In the genomic region with DNA sequence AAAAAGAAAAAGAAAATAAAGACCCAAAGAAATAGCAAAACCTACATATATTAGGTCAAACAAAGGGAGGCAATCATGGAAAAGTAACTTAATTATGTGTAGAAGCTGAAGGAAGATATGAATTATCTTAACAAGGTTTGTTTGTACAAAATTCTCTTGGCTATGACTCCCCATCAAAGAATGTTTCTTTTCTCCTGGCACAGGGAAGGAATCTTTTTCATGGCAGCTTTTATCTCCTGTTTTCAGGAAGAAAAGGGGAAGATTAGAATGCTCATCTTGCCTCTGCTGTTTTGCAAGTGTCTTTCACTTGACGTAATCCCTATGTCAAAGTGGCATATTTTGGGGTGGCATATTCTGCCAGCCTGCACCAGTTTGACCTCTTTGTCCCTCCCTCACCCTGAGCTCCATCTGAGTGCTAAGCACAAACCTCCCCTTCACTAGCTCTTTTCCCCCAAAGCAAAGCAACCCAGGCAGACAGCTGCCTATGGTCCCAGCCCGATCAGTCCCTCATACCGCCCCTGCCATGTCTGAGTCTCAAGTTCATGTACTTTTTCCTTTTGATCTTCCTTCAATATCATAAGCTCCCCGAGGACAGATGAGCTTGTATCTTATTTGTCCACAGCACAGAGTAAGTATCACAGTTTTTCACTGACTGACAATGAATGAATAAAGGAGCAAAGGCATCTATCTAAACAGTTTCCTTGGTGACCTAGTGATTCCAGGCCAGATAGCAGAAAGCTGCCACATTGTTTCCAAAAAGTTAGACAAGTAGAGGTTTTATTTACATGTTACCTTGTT, we compare ENCODE assay signal across 20 cellular contexts.
DNase-seq lines count a peak whose midpoint lies in the region; ATAC-seq and TF ChIP-seq lines count a peak whose summit lies in the region.
"Had no signal": no experiment of that assay in that cellular context is flagged by ENCODE, and none has a peak within 500 bp of the region (broad histone marks: within the 10 kb centered on the region; RNA-seq: fewer than 3 reads in every experiment).

No MANE protein-coding gene starts in this region.

- peak overlapping the region in 6 of 7 donors; percentile 3 to 84 (median 50) for H3K27ac Mint-ChIP-seq in CD14-positive monocyte
- H3K27ac Mint-ChIP-seq: activated CD8-positive, alpha-beta T cell treated with anti-CD3 and anti-CD28 coated beads for 36 hours; activated naive CD4-positive, alpha-beta T cell treated with anti-CD3 and anti-CD28 coated beads for 36 hours had no signal

- DNase-seq in CD14-positive monocyte (ENCODE audit: low spot score) (no peak), cardiac fibroblast (ENCODE audit: low read depth in 2 of 2) (peak; percentile 6 to 29), occipital lobe (lab: John Stamatoyannopoulos, UW) (no peak), NCI-H146 treated with DMSO at 0.1 percent for 48 hours (lab: John Stamatoyannopoulos, UW; ENCODE audit: unreplicated experiment) (no peak)
- DNase-seq: activated CD8-positive, alpha-beta T cell treated with anti-CD3 and anti-CD28 coated beads for 36 hours; activated naive CD4-positive, alpha-beta T cell treated with anti-CD3 and anti-CD28 coated beads for 36 hours; activated T-cell treated with anti-CD3 and anti-CD28 coated beads, Interleukin-2, amount 50 U/mL, for 4 hours; GM23248; mesendoderm; NCI-H1417; NCI-H69; SIG-M5 had no signal

- no peak overlapping the region for H2AFZ ChIP-seq in OCI-LY1 (ENCODE audit: low read length)
- peak overlapping the region; percentile 62 for H2AFZ ChIP-seq in parathyroid adenoma
- H2AFZ ChIP-seq: GM23248 had no signal

- no peak overlapping the region for H3K4me3 Mint-ChIP-seq in CD14-positive monocyte
- H3K4me3 Mint-ChIP-seq: activated CD8-positive, alpha-beta T cell treated with anti-CD3 and anti-CD28 coated beads for 36 hours; activated naive CD4-positive, alpha-beta T cell treated with anti-CD3 and anti-CD28 coated beads for 36 hours; activated T-cell treated with anti-CD3 and anti-CD28 coated beads, Interleukin-2, amount 50 U/mL, for 4 hours; brain had no signal

- no peaks in the 10 kb centered on the region for H3K79me2 ChIP-seq in OCI-LY1 (ENCODE audit: insufficient read depth, low read length)
- H3K79me2 ChIP-seq in parathyroid adenoma: peaks cover 5% of the 10 kb centered on the region

- H3K4me3 ChIP-seq in OCI-LY1 (ENCODE audit: low read depth, low read length, poor library complexity, severe bottlenecking) (no peak overlapping the region), cardiac fibroblast (replicated peaks in 1 of 2; ENCODE audit: low read depth in 2 of 2, low read length in 2 of 2) (no peak overlapping the region), parathyroid adenoma (ENCODE audit: low read depth, low read length) (peak overlapping the region; percentile 18)
- H3K4me3 ChIP-seq: gastroesophageal sphincter, GM23248 had no signal

- H3K36me3 ChIP-seq in OCI-LY1 (ENCODE audit: insufficient read depth, low read length) (no peaks in the 10 kb centered on the region), parathyroid adenoma (ENCODE audit: control insufficient read depth, insufficient read depth, low read length) (no peaks in the 10 kb centered on the region)
- H3K36me3 ChIP-seq: gastroesophageal sphincter had no signal

- H3K36me3 Mint-ChIP-seq in CD14-positive monocyte: peaks cover 0 to 3% of the 10 kb centered on the region in 2 donors
- H3K36me3 Mint-ChIP-seq: brain had no signal

- H3K4me1 Mint-ChIP-seq in CD14-positive monocyte: peaks cover 38% of the 10 kb centered on the region

- no peaks in the 10 kb centered on the region for H3K9me3 ChIP-seq in OCI-LY1 (ENCODE audit: low read length)
- H3K9me3 ChIP-seq in parathyroid adenoma (ENCODE audit: control insufficient read depth, low read length): no peaks in the 10 kb centered on the region
- H3K9me3 ChIP-seq: gastroesophageal sphincter had no signal

- no peak overlapping the region for H3K9ac ChIP-seq in OCI-LY1 (ENCODE audit: low read length)
- no peak overlapping the region for H3K9ac ChIP-seq in parathyroid adenoma
- H3K9ac ChIP-seq: GM23248 had no signal

- peak overlapping the region; percentile 15; the same call in 1 of the 2 replicates for H3K4me2 ChIP-seq in OCI-LY1 (ENCODE audit: low read length)
- peak overlapping the region; percentile 31 for H3K4me2 ChIP-seq in parathyroid adenoma (ENCODE audit: low read length)

- intact Hi-C loops in CD14-positive monocyte (cut with micrococcal nuclease): no loop called here

- peaks cover 0 to 2% (median 0%) of the 10 kb centered on the region in 3 donors for H3K27me3 Mint-ChIP-seq in CD14-positive monocyte (ENCODE audit: low read depth in 3 of 3)
- H3K27me3 Mint-ChIP-seq: brain had no signal

- H3K27ac ChIP-seq in OCI-LY1 (ENCODE audit: low read depth, low read length, poor library complexity, severe bottlenecking) (peak overlapping the region; percentile 58), parathyroid adenoma (peak overlapping the region; percentile 81)
- H3K27ac ChIP-seq: GM23248 had no signal

- H4K20me1 ChIP-seq in OCI-LY1 (ENCODE audit: insufficient read depth, low read length): no peaks in the 10 kb centered on the region

- no peaks in the 10 kb centered on the region for H3K9me2 ChIP-seq in OCI-LY1 (ENCODE audit: low read depth, low read length)

- ATAC-seq in HG03095 (IDR thresholded peaks at IDR 0.05; ENCODE audit: unreplicated experiment) (no peak), HG03521 (IDR thresholded peaks at IDR 0.05; ENCODE audit: unreplicated experiment) (no peak)
- ATAC-seq: activated CD8-positive, alpha-beta T cell treated with anti-CD3 and anti-CD28 coated beads for 36 hours; activated T-cell treated with anti-CD3 and anti-CD28 coated beads, Interleukin-2, amount 50 U/mL, for 4 hours; esophagus mucosa; gastroesophageal sphincter had no signal

- H3K27me3 ChIP-seq in OCI-LY1 (ENCODE audit: insufficient read depth, low read length) (no peaks in the 10 kb centered on the region), parathyroid adenoma (ENCODE audit: control insufficient read depth, insufficient read depth, low read length) (no peaks in the 10 kb centered on the region)
- H3K27me3 ChIP-seq: gastroesophageal sphincter had no signal

- H3K4me1 ChIP-seq in OCI-LY1 (ENCODE audit: insufficient read depth, low read length, severe bottlenecking): peaks cover 49% of the 10 kb centered on the region
- peaks cover 36% of the 10 kb centered on the region for H3K4me1 ChIP-seq in parathyroid adenoma

- H3F3A ChIP-seq in OCI-LY1 (ENCODE audit: insufficient read depth, low read length): no peaks in the 10 kb centered on the region

- no peak for TF ChIP-seq CTCF in CD14-positive monocyte (IDR thresholded peaks at IDR 0.05)
- TF ChIP-seq CTCF in OCI-LY1 (IDR thresholded peaks at IDR 0.05; ENCODE audit: low read length): no peak
- TF ChIP-seq CTCF in cardiac fibroblast (IDR thresholded peaks at IDR 0.05; ENCODE audit: low read depth, low read length): no peak
- TF ChIP-seq CTCF in parathyroid adenoma (IDR thresholded peaks at IDR 0.05): no peak

- H3K9me3 Mint-ChIP-seq in CD14-positive monocyte: peaks cover 0 to 3% (median 0%) of the 10 kb centered on the region in 7 donors
- H3K9me3 Mint-ChIP-seq: activated CD8-positive, alpha-beta T cell treated with anti-CD3 and anti-CD28 coated beads for 36 hours; activated naive CD4-positive, alpha-beta T cell treated with anti-CD3 and anti-CD28 coated beads for 36 hours; activated T-cell treated with anti-CD3 and anti-CD28 coated beads, Interleukin-2, amount 50 U/mL, for 4 hours; neural crest cell had no signal

Comparison
In these comparisons a context has a peak if more than half of its experiments do, and no peak if none do; other contexts are left out.
1. DNase-seq: peak in cardiac fibroblast (2 of 2); none in CD14-positive monocyte (single experiment), occipital lobe (single experiment) and NCI-H146 treated with DMSO at 0.1 percent for 48 hours (single experiment).